In the genomic region with DNA sequence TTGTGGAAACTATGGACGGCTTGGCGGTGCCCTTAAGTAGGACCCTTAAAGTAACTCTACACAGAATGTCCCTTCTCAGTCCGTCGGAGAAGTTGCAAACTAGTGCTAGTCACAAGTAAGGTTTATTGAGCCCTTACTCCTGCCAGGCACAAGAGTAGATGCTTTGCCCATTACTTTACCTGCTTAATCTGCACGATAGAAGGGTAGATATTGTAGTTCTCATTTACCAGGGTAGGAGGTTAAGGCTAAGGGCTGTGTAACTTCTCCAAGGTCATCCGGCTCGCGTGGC, we compare ENCODE assay signal across 8 cellular contexts. TPM values are rescaled to one million over a fixed set of nuclear protein-coding genes. Genes with fewer than 3 reads are reported as not detected.
DNase-seq lines count a peak whose midpoint lies in the region; FAIRE-seq and TF ChIP-seq lines count a peak whose summit lies in the region.

No MANE protein-coding gene starts in this region.

- H3K79me2 ChIP-seq in MM.1S (ENCODE audit: low read length) = no peaks in the 10 kb centered on the region

- no peak overlapping the region for H3K23ac ChIP-seq in neuronal stem cell (ENCODE audit: low read depth, low read length, poor library complexity)

- no peaks in the 10 kb centered on the region for H3K27me3 ChIP-seq in MM.1S (replicated peaks; ENCODE audit: insufficient read depth, low read length)
- no peaks in the 10 kb centered on the region for H3K27me3 ChIP-seq in endocrine pancreas (ENCODE audit: control insufficient read depth, insufficient read depth, low read length)
- peaks cover 0 to 4% (median 0%) of the 10 kb centered on the region in 3 experiments for H3K27me3 ChIP-seq in neuronal stem cell (ENCODE audit: control insufficient read depth in 3 of 3, insufficient read depth in 3 of 3, low read depth in 1 of 3, low read length in 3 of 3)

- WGBS in neuronal stem cell (ENCODE audit: extremely low coverage in 2 of 2, insufficient read length in 2 of 2, insufficient replicate concordance in 1 of 2), 2 donors = no CpG with 5 or more reads among the region's 8 CpGs

- H3K9me2 ChIP-seq in MM.1S (replicated peaks; ENCODE audit: insufficient read depth, low read length) = no peaks in the 10 kb centered on the region

- no peak overlapping the region for H4K91ac ChIP-seq in neuronal stem cell (ENCODE audit: low read depth, low read length, poor library complexity)

- intact Hi-C loops in head of caudate nucleus (cut with DNase I) = loop anchor here (5.0 kb wide), 1 partner anchor 45 kb away; no protein-coding TSS in a partner anchor

- H2BK15ac ChIP-seq in neuronal stem cell (ENCODE audit: low read length) = no peak overlapping the region

- H3K36me3 ChIP-seq in MM.1S (replicated peaks; ENCODE audit: insufficient read depth, low read length) = no peaks in the 10 kb centered on the region
- H3K36me3 ChIP-seq in endocrine pancreas (ENCODE audit: control insufficient read depth, insufficient read depth, low read length) = no peaks in the 10 kb centered on the region
- H3K36me3 ChIP-seq in neuronal stem cell (replicated peaks in 1 of 2; ENCODE audit: control insufficient read depth in 2 of 2, insufficient read depth in 2 of 2, low read length in 2 of 2) = no peaks in the 10 kb centered on the region

- H2BK12ac ChIP-seq in neuronal stem cell (ENCODE audit: low read length) = no peak overlapping the region

- no peaks in the 10 kb centered on the region for H4K20me1 ChIP-seq in MM.1S (ENCODE audit: insufficient read depth, low read length)

- H3K27ac ChIP-seq in MM.1S (ENCODE audit: low read length) (no peak overlapping the region), neuronal stem cell (replicated peaks; ENCODE audit: low read length) (no peak overlapping the region)

- peaks cover 3% of the 10 kb centered on the region; the same call in 1 of the 2 replicates for H3K4me1 ChIP-seq in MM.1S (ENCODE audit: low read length)
- H3K4me1 ChIP-seq in endocrine pancreas (ENCODE audit: control insufficient read depth, insufficient read depth, low read length) = no peaks in the 10 kb centered on the region
- H3K4me1 ChIP-seq in neuronal stem cell (ENCODE audit: control insufficient read depth in 2 of 2, insufficient read depth in 1 of 2, low read depth in 1 of 2, low read length in 2 of 2) = peaks cover 9 to 10% of the 10 kb centered on the region in 2 donors

- H2AK5ac ChIP-seq in neuronal stem cell (ENCODE audit: low read depth, low read length) = no peak overlapping the region

- H3K9me3 ChIP-seq in MM.1S (replicated peaks; ENCODE audit: insufficient read depth, low read length) (no peaks in the 10 kb centered on the region), endocrine pancreas (ENCODE audit: control insufficient read depth, low read length) (no peaks in the 10 kb centered on the region), neuronal stem cell (replicated peaks in 1 of 2; ENCODE audit: control insufficient read depth in 2 of 2, insufficient read depth in 1 of 2, low read depth in 1 of 2, low read length in 2 of 2) (no peaks in the 10 kb centered on the region)

- H3K4me2 ChIP-seq in MM.1S (ENCODE audit: low read depth, low read length) = peak overlapping the region; percentile 82
- peak overlapping the region; percentile 78 for H3K4me2 ChIP-seq in neuronal stem cell (ENCODE audit: insufficient read depth, low read length, poor library complexity, severe bottlenecking)

- DNase-seq in GM12892 (ENCODE audit: insufficient read length) (no peak), MM.1S (no peak), neuronal stem cell (ENCODE audit: low spot score) (no peak), head of caudate nucleus (no peak), H4 (ENCODE audit: low spot score) (no peak), SW 1271 (lab: John Stamatoyannopoulos, UW) (no peak)
- no peak for DNase-seq in stimulated activated naive CD4-positive, alpha-beta T cell treated with Interleukin-2 at 50 U/mL for 16 hours (lab: John Stamatoyannopoulos, UW)

- peak; percentile 65 for FAIRE-seq in GM12892 (lab: Jason Lieb, UNC)

- TF ChIP-seq CTCF in MM.1S (IDR thresholded peaks at IDR 0.05; ENCODE audit: low read length) = no peak

- H2BK120ac ChIP-seq in neuronal stem cell (ENCODE audit: low read depth, low read length) = no peak overlapping the region

- H3K79me1 ChIP-seq in neuronal stem cell (ENCODE audit: low read depth, low read length) = no peaks in the 10 kb centered on the region

- no peak for TF ChIP-seq POLR2A in GM12892 (IDR thresholded peaks at IDR 0.05; ENCODE audit: low read depth, low read length)

- H3K9ac ChIP-seq in MM.1S (ENCODE audit: low read length) = peak overlapping the region; percentile 25; the same call in 1 of the 2 replicates
- peak overlapping the region; percentile 42 for H3K9ac ChIP-seq in endocrine pancreas (ENCODE audit: control insufficient read depth, insufficient read depth, low read length)
- peak overlapping the region; percentile 53 for H3K9ac ChIP-seq in neuronal stem cell (ENCODE audit: low read depth, low read length, poor library complexity)

- no peak overlapping the region for H3K4ac ChIP-seq in neuronal stem cell (ENCODE audit: low read length)

- no peaks in the 10 kb centered on the region for H3F3A ChIP-seq in MM.1S (ENCODE audit: insufficient read depth, low read length)

- no peak overlapping the region for H4K8ac ChIP-seq in neuronal stem cell (ENCODE audit: low read depth, low read length)

- peak overlapping the region; percentile 55 for H3K18ac ChIP-seq in neuronal stem cell (ENCODE audit: low read length)

- H2BK5ac ChIP-seq in neuronal stem cell (ENCODE audit: low read length) = no peak overlapping the region

- H3K14ac ChIP-seq in neuronal stem cell (ENCODE audit: low read length) = no peak overlapping the region

- peak overlapping the region; percentile 83 for H2AFZ ChIP-seq in MM.1S (ENCODE audit: low read length)
- H2AFZ ChIP-seq in neuronal stem cell (ENCODE audit: low read length) = peak overlapping the region; percentile 99

- H3K4me3 ChIP-seq in MM.1S (ENCODE audit: low read length) (peak overlapping the region; percentile 65), endocrine pancreas (ENCODE audit: control insufficient read depth, insufficient read depth, low read length) (peak overlapping the region; percentile 83), neuronal stem cell (ENCODE audit: low read length in 2 of 2) (peak overlapping the region; percentile 71 to 100)

RNA-seq across cellular contexts. Expression of gene ARMH4, which starts 0.5 kb away (rescaled TPM):
- polyA plus RNA-seq in GM12892 (2012; ENCODE audit: missing spikeins) = 0.47 TPM
- polyA plus RNA-seq in neuronal stem cell (2013, experiment 1 of 2) = 17.6 TPM
- polyA plus RNA-seq in neuronal stem cell (2013, experiment 2 of 2) = 18.7 TPM
- 0.90 and 1.7 TPM in 2 replicates for total RNA-seq in H4 (2014; rRNA removed; shearing (Covaris generic))

RNA-seq across cellular contexts. Expression of gene ACTR10, which starts 47.4 kb away (rescaled TPM):
- polyA plus RNA-seq in GM12892 (2012; ENCODE audit: missing spikeins) = 37.3 TPM
- 33.9 TPM for polyA plus RNA-seq in neuronal stem cell (2013, experiment 1 of 2)
- polyA plus RNA-seq in neuronal stem cell (2013, experiment 2 of 2) = 32.7 TPM
- total RNA-seq in H4 (2014; rRNA removed; shearing (Covaris generic)) = 81.2 and 87.7 TPM in 2 replicates
